24 cellular contexts compared by ENCODE assay signal in genomic region chr6:84648444-84648843, GRCh38.
DNase-seq lines count a peak whose midpoint lies in the region; ATAC-seq, FAIRE-seq and TF ChIP-seq lines count a peak whose summit lies in the region.
"Had no signal": no experiment of that assay in that cellular context is flagged by ENCODE, and none has a peak within 500 bp of the region (broad histone marks: within the 10 kb centered on the region; RNA-seq: fewer than 3 reads in every experiment).

No MANE protein-coding gene starts in this region.

- BruUV-seq in IMR-90 (replicated peaks; lab: Mats Ljungman, UMichigan): no TSS peak

- H4K91ac ChIP-seq in IMR-90 (ENCODE audit: insufficient read depth, low read depth, low read length) (no peak overlapping the region), H1 (replicated peaks; ENCODE audit: insufficient read length, low read length) (no peak overlapping the region)

- H4K5ac ChIP-seq in IMR-90 (ENCODE audit: low read depth, low read length) (no peak overlapping the region), H1 (ENCODE audit: insufficient read length, low read depth, low read length) (no peak overlapping the region)

- H2AK5ac ChIP-seq in IMR-90 (ENCODE audit: low read depth, low read length) (no peak overlapping the region), H1 (ENCODE audit: low read depth, low read length) (no peak overlapping the region)

- no peaks in the 10 kb centered on the region for H3K36me3 ChIP-seq in GM23338 (ENCODE audit: insufficient read depth)
- H3K36me3 ChIP-seq in IMR-90 (ENCODE audit: control insufficient read depth, insufficient read depth, low read length): no peaks in the 10 kb centered on the region
- H3K36me3 ChIP-seq in H1 (ENCODE audit: control insufficient read depth in 2 of 4, insufficient read depth in 4 of 4, low read length in 3 of 4): no peaks in the 10 kb centered on the region
- H3K36me3 ChIP-seq: BE2C; BLaER1 treated with 17β-estradiol and CSF1 and Interleukin-3, amounts not matched to agents 10 nM and 100 nM had no signal

- H3K18ac ChIP-seq in IMR-90 (ENCODE audit: low read depth, low read length) (no peak overlapping the region), H1 (ENCODE audit: extremely low read depth, low read length) (no peak overlapping the region)

- H3K9me1 ChIP-seq in IMR-90 (ENCODE audit: insufficient read depth, low read length): peaks cover 5% of the 10 kb centered on the region; the same call in 1 of the 2 replicates

- H2BK12ac ChIP-seq in H1 (ENCODE audit: low read depth, low read length): no peak overlapping the region

- H2AFZ ChIP-seq in GM23338 (no peak overlapping the region), IMR-90 (replicated peaks; ENCODE audit: low read length, poor library complexity) (no peak overlapping the region), H1 (ENCODE audit: low read length) (no peak overlapping the region)

- H3K4me2 ChIP-seq in GM23338 (no peak overlapping the region), IMR-90 (ENCODE audit: low read depth, low read length) (no peak overlapping the region), H1 (ENCODE audit: insufficient read depth in 1 of 2, low read depth in 2 of 2, low read length in 2 of 2) (no peak overlapping the region)
- H3K4me2 ChIP-seq: BLaER1 treated with 17β-estradiol and CSF1 and Interleukin-3, amounts not matched to agents 10 nM and 100 nM had no signal

- H3K9ac ChIP-seq in IMR-90 (ENCODE audit: low read depth, low read length) (no peak overlapping the region), H1 (replicated peaks in 1 of 4; ENCODE audit: extremely low read depth in 1 of 4, low read depth in 3 of 4, low read length in 3 of 4) (no peak overlapping the region)
- H3K9ac ChIP-seq: BLaER1 treated with 17β-estradiol and CSF1 and Interleukin-3, amounts not matched to agents 10 nM and 100 nM had no signal

- H3K9me3 ChIP-seq in IMR-90 (ENCODE audit: control insufficient read depth, insufficient read depth, low read length): no peaks in the 10 kb centered on the region
- H3K9me3 ChIP-seq in H1 (ENCODE audit: insufficient read depth in 2 of 2, low read depth in 1 of 2, low read length in 1 of 2): 0 out of 4 replicates have a peak, but pooled peaks cover 0 to 3% of the 10 kb centered on the region in 2 experiments
- H3K9me3 ChIP-seq: BE2C; BLaER1 treated with 17β-estradiol and CSF1 and Interleukin-3, amounts not matched to agents 10 nM and 100 nM had no signal

- H3K4me3 ChIP-seq in GM23338 (no peak overlapping the region), IMR-90 (ENCODE audit: insufficient read depth, low read depth, low read length) (no peak overlapping the region), H1 (ENCODE audit: extremely low read depth in 1 of 4, insufficient read depth in 2 of 4, low read depth in 3 of 4, low read length in 4 of 4) (no peak overlapping the region)
- H3K4me3 ChIP-seq: BLaER1 treated with 17β-estradiol and CSF1 and Interleukin-3, amounts not matched to agents 10 nM and 100 nM; GM12878 had no signal

- H3K27ac ChIP-seq in GM23338 (ENCODE audit: low read depth) (no peak overlapping the region), IMR-90 (ENCODE audit: insufficient read depth, low read length) (no peak overlapping the region), H1 (ENCODE audit: low read depth, low read length) (no peak overlapping the region)
- H3K27ac ChIP-seq: 22Rv1; BLaER1 treated with 17β-estradiol and CSF1 and Interleukin-3, amounts not matched to agents 10 nM and 100 nM had no signal

- no peaks in the 10 kb centered on the region for H3K9me3 Mint-ChIP-seq in GM23338

- POLR2A ChIA-PET in IMR-90 (lab: Charles Lee; ENCODE audit: unreplicated experiment) (no interaction called here), H1 (lab: Charles Lee; ENCODE audit: partially characterized antibody) (no interaction called here)

- no peak overlapping the region for H3K4me3 Mint-ChIP-seq in GM23338
- H3K4me3 Mint-ChIP-seq: CD14-positive monocyte; CD4-positive, alpha-beta T cell; CD8-positive, alpha-beta memory T cell had no signal

- H4K20me1 ChIP-seq in GM23338 (replicated peaks; ENCODE audit: insufficient read depth) (no peaks in the 10 kb centered on the region), IMR-90 (ENCODE audit: insufficient read depth, low read length) (no peaks in the 10 kb centered on the region), H1 (replicated peaks in 1 of 2; ENCODE audit: control insufficient read depth in 1 of 2, insufficient read depth in 2 of 2, low read length in 2 of 2) (no peaks in the 10 kb centered on the region)
- H4K20me1 ChIP-seq: BLaER1 treated with 17β-estradiol and CSF1 and Interleukin-3, amounts not matched to agents 10 nM and 100 nM had no signal

- dilution Hi-C loops in IMR-90 (cut with HindIII; ENCODE audit: low sequenced_read_pairs, unreplicated experiment): no loop called here

- CTCF ChIA-PET in IMR-90 (lab: Yijun Ruan, JAX) (no interaction called here), H1 (lab: Charles Lee; ENCODE audit: partially characterized antibody) (interaction anchor here (0.6 to 1.9 kb wide), 8 partner anchors 10 to 305 kb away, joined by 3 to 5 read pairs (median 3); no protein-coding TSS in a partner anchor)

- H3K27me3 Mint-ChIP-seq in GM23338 (ENCODE audit: insufficient read depth, low read depth, poor library complexity): no peaks in the 10 kb centered on the region
- H3K27me3 Mint-ChIP-seq: CD4-positive, alpha-beta T cell; CD8-positive, alpha-beta memory T cell had no signal

- TF ChIP-seq RAD21 in IMR-90 (IDR thresholded peaks at IDR 0.05; ENCODE audit: low read length): no peak
- TF ChIP-seq RAD21 in H1 (IDR thresholded peaks at IDR 0.05 in 1 of 2, conservative IDR thresholded peaks at IDR 0.05 in 1 of 2; ENCODE audit: low read depth in 2 of 2, low read length in 2 of 2): peak; percentile 12 to 21; a peak in 1 of 4 replicates

- intact Hi-C loops in IMR-90 (cut with micrococcal nuclease) (no loop called here), left ventricle myocardium superior (cut with micrococcal nuclease) (no loop called here)

- FAIRE-seq in H1 (lab: Jason Lieb, UNC): no peak
- FAIRE-seq: A204.1, D721Med, GM12878, GM19239 had no signal

- H3K4me1 ChIP-seq in GM23338 (ENCODE audit: insufficient read depth): no peaks in the 10 kb centered on the region
- peaks cover 10% of the 10 kb centered on the region for H3K4me1 ChIP-seq in IMR-90 (ENCODE audit: control insufficient read depth, insufficient read depth, low read length)
- no peaks in the 10 kb centered on the region for H3K4me1 ChIP-seq in H1 (replicated peaks in 1 of 4; ENCODE audit: control insufficient read depth in 3 of 4, insufficient read depth in 4 of 4, low read length in 3 of 4)

- no peak overlapping the region for H2BK120ac ChIP-seq in IMR-90 (ENCODE audit: low read depth, low read length)
- no peak overlapping the region for H2BK120ac ChIP-seq in H1 (replicated peaks; ENCODE audit: low read depth, low read length)

- H3K9me2 ChIP-seq in GM23338 (ENCODE audit: insufficient read depth): peaks cover 7% of the 10 kb centered on the region; the same call in 1 of the 2 replicates

- H4K8ac ChIP-seq in IMR-90 (ENCODE audit: low read depth in 2 of 2, low read length in 2 of 2) (no peak overlapping the region), H1 (ENCODE audit: extremely low read depth, insufficient read depth, low read length) (no peak overlapping the region)

- H3K79me1 ChIP-seq in IMR-90 (ENCODE audit: low read depth in 1 of 2, low read length in 2 of 2) (no peaks in the 10 kb centered on the region), H1 (ENCODE audit: low read depth, low read length) (no peaks in the 10 kb centered on the region)

- H3K4me1 Mint-ChIP-seq in GM23338: no peaks in the 10 kb centered on the region
- H3K4me1 Mint-ChIP-seq: CD8-positive, alpha-beta memory T cell had no signal

- in situ Hi-C loops in IMR-90 (cut with MboI; ENCODE audit: low sequenced_read_pairs): no loop called here

- H3K79me2 ChIP-seq in GM23338 (replicated peaks; ENCODE audit: insufficient read depth) (no peaks in the 10 kb centered on the region), H1 (ENCODE audit: control insufficient read depth in 1 of 2, insufficient read depth in 2 of 2, low read length in 2 of 2) (no peaks in the 10 kb centered on the region)

- TF ChIP-seq CTCF in GM23338 (conservative IDR thresholded peaks at IDR 0.05; ENCODE audit: low read depth in 2 of 2) (0 out of 4 replicates have a peak, but pooled peaks of 1 of the 2 experiments have one; percentile 12), IMR-90 (conservative IDR thresholded peaks at IDR 0.05; ENCODE audit: low read depth, low read length) (no peak), H1 (IDR thresholded peaks at IDR 0.05; ENCODE audit: control extremely low read depth in 1 of 3, insufficient read depth in 1 of 3, low read depth in 1 of 3, low read length in 3 of 3) (no peak)

- H2BK20ac ChIP-seq in IMR-90 (ENCODE audit: low read depth, low read length) (peak overlapping the region; percentile 8; the same call in 1 of the 2 replicates), H1 (ENCODE audit: low read length) (no peak overlapping the region)

- H3F3A ChIP-seq in GM23338 (replicated peaks; ENCODE audit: low read depth): no peaks in the 10 kb centered on the region

- H3K14ac ChIP-seq in IMR-90 (replicated peaks; ENCODE audit: low read depth, low read length): no peak overlapping the region
- no peak overlapping the region for H3K14ac ChIP-seq in H1 (ENCODE audit: insufficient read length)

- peak overlapping the region; percentile 20; the same call in 1 of the 3 replicates for H2BK15ac ChIP-seq in IMR-90 (ENCODE audit: low read depth, low read length)
- no peak overlapping the region for H2BK15ac ChIP-seq in H1 (ENCODE audit: low read length)

- TF ChIP-seq EP300 in H1 (IDR thresholded peaks at IDR 0.05; ENCODE audit: borderline replicate concordance in 1 of 2, low read depth in 2 of 2, low read length in 2 of 2): no peak

- no peaks in the 10 kb centered on the region for H3K36me3 Mint-ChIP-seq in GM23338 (ENCODE audit: low read depth)
- H3K36me3 Mint-ChIP-seq: CD14-positive monocyte; CD8-positive, alpha-beta memory T cell had no signal

- no peak overlapping the region for H3K27ac Mint-ChIP-seq in GM23338
- H3K27ac Mint-ChIP-seq: CD14-positive monocyte; CD4-positive, alpha-beta T cell; CD8-positive, alpha-beta memory T cell had no signal

- H3K23ac ChIP-seq in IMR-90 (ENCODE audit: low read depth, low read length) (no peak overlapping the region), H1 (ENCODE audit: insufficient read length) (no peak overlapping the region)

- no peak overlapping the region for H2BK5ac ChIP-seq in IMR-90 (ENCODE audit: low read depth, low read length, poor library complexity, severe bottlenecking)
- no peak overlapping the region for H2BK5ac ChIP-seq in H1 (ENCODE audit: low read depth, low read length)

- H3K27me3 ChIP-seq in GM23338 (ENCODE audit: insufficient read depth): no peaks in the 10 kb centered on the region
- H3K27me3 ChIP-seq in IMR-90 (ENCODE audit: control insufficient read depth, insufficient read depth, low read length): no peaks in the 10 kb centered on the region
- H3K27me3 ChIP-seq in H1 (replicated peaks in 1 of 4; ENCODE audit: control insufficient read depth in 3 of 4, extremely low read depth in 1 of 4, insufficient read depth in 3 of 4, low read length in 3 of 4): no peaks in the 10 kb centered on the region
- H3K27me3 ChIP-seq: BE2C; BLaER1 treated with 17β-estradiol and CSF1 and Interleukin-3, amounts not matched to agents 10 nM and 100 nM had no signal

- ATAC-seq in GM23338 (no peak), IMR-90 (ENCODE audit: low read depth) (no peak), left ventricle myocardium superior (no peak), HG03520 (IDR thresholded peaks at IDR 0.05; ENCODE audit: unreplicated experiment) (no peak), HG03571 (IDR thresholded peaks at IDR 0.05; ENCODE audit: unreplicated experiment) (no peak)
- ATAC-seq: GM12878, HCT116 had no signal

- H3K4ac ChIP-seq in IMR-90 (ENCODE audit: low read depth, low read length) (no peak overlapping the region), H1 (replicated peaks; ENCODE audit: insufficient read length, low read depth, low read length) (no peak overlapping the region)

- H3K23me2 ChIP-seq in H1 (ENCODE audit: low read depth, low read length): no peaks in the 10 kb centered on the region

- no peak overlapping the region for H3K56ac ChIP-seq in IMR-90 (ENCODE audit: extremely low read depth, insufficient read depth, low read length)
- H3K56ac ChIP-seq in H1 (replicated peaks; ENCODE audit: insufficient read length, low read depth, low read length): no peak overlapping the region

- TF ChIP-seq POLR2A in IMR-90 (IDR thresholded peaks at IDR 0.05; ENCODE audit: low read depth, low read length) (no peak), H1 (IDR thresholded peaks at IDR 0.05; ENCODE audit: control extremely low read depth in 1 of 2, low read depth in 2 of 2, low read length in 2 of 2) (no peak)

- no peak overlapping the region for H2AK9ac ChIP-seq in IMR-90 (replicated peaks; ENCODE audit: low read depth, low read length, poor library complexity)

- DNase-seq in GM23338 (ENCODE audit: low spot score) (peak; percentile 4), IMR-90 (no peak), H1 (ENCODE audit: low read depth in 1 of 2, low spot score in 2 of 2) (no peak), left ventricle myocardium superior (no peak)
- DNase-seq: AML-193; BE2C; CD4-positive, alpha-beta T cell; CD8-positive, alpha-beta memory T cell; DMS 273 treated with DMSO at 0.1 percent for 48 hours; DMS79; EL; GDM1; GOT3; H7 had no signal
